In the genomic region with DNA sequence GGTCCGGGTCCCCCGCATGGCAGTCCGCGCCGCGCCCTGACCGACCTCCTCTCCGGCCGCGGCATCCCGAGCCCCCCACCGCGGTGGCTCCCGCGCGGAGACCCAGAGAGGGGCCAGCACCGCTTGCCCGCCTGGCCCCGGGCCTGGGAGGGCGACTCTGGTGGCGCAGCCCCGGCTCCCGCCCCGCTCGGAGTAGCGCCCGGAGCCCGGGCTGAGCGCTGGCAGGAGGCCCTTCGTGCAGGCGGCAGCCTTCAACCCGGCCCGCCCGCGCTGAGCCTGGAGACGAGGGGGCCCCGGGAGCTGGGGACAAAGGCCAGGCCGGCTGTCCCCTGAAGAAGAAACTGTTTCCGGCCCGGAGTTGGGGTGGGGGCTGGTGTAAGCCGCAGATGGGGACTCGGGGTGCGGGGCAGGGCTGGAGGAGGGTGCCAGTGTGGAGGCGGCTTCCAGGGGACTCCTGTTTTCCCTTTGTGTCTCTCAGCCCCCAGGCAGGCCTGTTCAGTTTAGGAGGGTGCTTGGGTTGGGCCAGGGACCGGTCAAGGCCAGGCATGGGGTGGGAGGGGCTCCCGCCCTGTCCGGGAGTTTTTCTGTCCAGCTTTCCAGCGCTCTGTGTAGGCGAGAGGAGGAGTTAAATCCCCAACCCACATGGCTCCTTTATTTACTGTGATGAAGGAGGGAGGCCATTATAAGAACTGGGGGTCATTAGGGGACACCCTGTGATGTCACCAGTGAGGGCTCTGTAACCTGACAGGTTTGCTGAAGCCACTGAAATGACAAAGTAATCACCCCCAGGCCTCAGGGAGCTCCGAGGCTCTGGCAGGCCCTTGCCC, we compare ENCODE assay signal across 8 cellular contexts. TPM values are rescaled to one million over a fixed set of nuclear protein-coding genes. Genes with fewer than 3 reads are reported as not detected.
DNase-seq lines count a peak whose midpoint lies in the region; ATAC-seq and TF ChIP-seq lines count a peak whose summit lies in the region.
"Had no signal": no experiment of that assay in that cellular context is flagged by ENCODE, and none has a peak within 500 bp of the region (broad histone marks: within the 10 kb centered on the region; RNA-seq: fewer than 3 reads in every experiment).

No MANE protein-coding gene starts in this region.

- H3K27ac ChIP-seq in cardiac muscle cell, result no peak overlapping the region
- peak overlapping the region; percentile 34 for H3K27ac ChIP-seq in psoas muscle

- peak overlapping the region; percentile 57 for H3K4me3 ChIP-seq in HAP-1
- peak overlapping the region; percentile 89 for H3K4me3 ChIP-seq in cardiac muscle cell
- peak overlapping the region; percentile 81 for H3K4me3 ChIP-seq in psoas muscle

- H3K4me1 ChIP-seq in HAP-1 (0 out of 2 replicates have a peak, but pooled peaks cover 5% of the 10 kb centered on the region), cardiac muscle cell (ENCODE audit: low read depth) (no peaks in the 10 kb centered on the region), psoas muscle (peaks cover 9% of the 10 kb centered on the region)

- peaks cover 21% of the 10 kb centered on the region for H3K36me3 ChIP-seq in HAP-1 (replicated peaks)
- no peaks in the 10 kb centered on the region for H3K36me3 ChIP-seq in cardiac muscle cell
- H3K36me3 ChIP-seq in psoas muscle (ENCODE audit: insufficient read depth in 1 of 2, low read depth in 1 of 2), result peaks cover 0 to 24% of the 10 kb centered on the region in 2 donors

- ATAC-seq in psoas muscle, result peak; percentile 52 to 77 (median 70)
- ATAC-seq in HG03039 (IDR thresholded peaks at IDR 0.05; ENCODE audit: unreplicated experiment), result no peak
- ATAC-seq in activated CD4-positive, CD25-positive, alpha-beta regulatory T cell treated with anti-CD3 and anti-CD28 coated beads, Interleukin-2, amount 50 U/mL, for 24 hours, result no peak

- H3K27me3 ChIP-seq in HAP-1 (ENCODE audit: low read depth) (no peaks in the 10 kb centered on the region), cardiac muscle cell (no peaks in the 10 kb centered on the region), psoas muscle (ENCODE audit: insufficient read depth in 3 of 3, low read length in 2 of 3) (no peaks in the 10 kb centered on the region)

- WGBS in psoas muscle, 3 donors, result 2 to 3% (median 2%) methylated on average over 34 to 50 of the region's 50 CpGs

- peak; percentile 34 to 64 for DNase-seq in HAP-1 (ENCODE audit: low spot score in 2 of 2)
- DNase-seq in SW480 (ENCODE audit: low spot score), result peak; percentile 46
- peak; percentile 52 to 69 for DNase-seq in cardiac muscle cell (ENCODE audit: low read depth in 1 of 2, low spot score in 1 of 2)
- DNase-seq in psoas muscle, result peak in 1 of 2 donors; percentile 56
- no peak for DNase-seq in stimulated activated CD4-positive, alpha-beta T cell treated with anti-CD3 and anti-CD28 coated beads, Interleukin-4, amount 100 ng/mL, for 1 hour

- intact Hi-C loops in psoas muscle (cut with DNase I), result no loop called here

- in situ Hi-C loops in HAP-1 (cut with MboI; ENCODE audit: low sequenced_read_pairs), result loop anchor here (25.0 kb wide), 1 partner anchor 508 kb away; a partner anchor contains a TSS

- TF ChIP-seq CTCF in cardiac muscle cell (IDR thresholded peaks at IDR 0.05; ENCODE audit: low read depth, low read length) (no peak), psoas muscle (IDR thresholded peaks at IDR 0.05) (no peak)

- H3K9me3 ChIP-seq in HAP-1 (no peaks in the 10 kb centered on the region), cardiac muscle cell (ENCODE audit: low read depth) (no peaks in the 10 kb centered on the region), psoas muscle (no peaks in the 10 kb centered on the region)

RNA-seq across cellular contexts. Expression of a gene that starts 1.0 kb away (rescaled TPM):
- total RNA-seq in cardiac muscle cell (38.4 and 51.5 TPM in 2 replicates), psoas muscle (10 to 100 TPM; 16.1 to 23.9 (median 19.6) TPM)
- polyA plus RNA-seq in cardiac muscle cell (31.8 and 39.4 TPM in 2 replicates), psoas muscle (10 to 100 TPM; 10.7 to 25.1 (median 15.9) TPM)

RNA-seq across cellular contexts. Expression of a gene that starts 30.6 kb away (rescaled TPM):
- total RNA-seq in cardiac muscle cell (not detected in 2 replicates), psoas muscle (under 1 TPM in 1 of 4 donors, not detected in 3; 0.13 TPM)
- polyA plus RNA-seq in cardiac muscle cell (0.86 TPM in 1 of 2 replicates, not detected in the other), psoas muscle (under 1 TPM; 0.03 to 0.43 (median 0.15) TPM)
- total RNA-seq: T-helper 1 cell treated with Interleukin-12 subunit alpha and Interleukin-12 subunit beta and Interleukin-4 antibody, amounts not matched to agents 30 ng/mL and 1 ng/mL, for 36 hours had no signal

Comparison
In these comparisons a context has a peak if more than half of its experiments do, and no peak if none do; other contexts are left out.
1. ATAC-seq: peak in psoas muscle (4 of 4); none in HG03039 (single experiment) and activated CD4-positive, CD25-positive, alpha-beta regulatory T cell treated with anti-CD3 and anti-CD28 coated beads, Interleukin-2, amount 50 U/mL, for 24 hours (0 of 2).
2. Peak in every context shown above with its lines, with median percentiles within 50 percentile points of each other: H3K4me3 ChIP-seq.